ENCODE assay signal across 24 cellular contexts in genomic region chr11:130624946-130625345, GRCh38.
DNase-seq lines count a peak whose midpoint lies in the region; TF ChIP-seq lines count a peak whose summit lies in the region.
"Had no signal": no experiment of that assay in that cellular context is flagged by ENCODE, and none has a peak within 500 bp of the region (broad histone marks: within the 10 kb centered on the region; RNA-seq: fewer than 3 reads in every experiment).

No MANE protein-coding gene starts in this region.

- no peak overlapping the region for H4K91ac ChIP-seq in mesenchymal stem cell (ENCODE audit: low read length)

- H2AFZ ChIP-seq in mesenchymal stem cell (ENCODE audit: low read depth, low read length): no peak overlapping the region
- H2AFZ ChIP-seq: GM23338, PC-9 had no signal

- in situ Hi-C loops in transverse colon (cut with MboI; ENCODE audit: low pct_ligation_motif_present in 1 of 4, low pct_unique_long_range_greater_than_20kb in 1 of 4, low sequenced_read_pairs in 3 of 4): no loop called here

- H3K4ac ChIP-seq in mesenchymal stem cell (ENCODE audit: low read depth in 1 of 2, low read length in 2 of 2): no peak overlapping the region

- no peak overlapping the region for H2AK5ac ChIP-seq in mesenchymal stem cell (ENCODE audit: low read length, severe bottlenecking)

- no peak overlapping the region for H3K14ac ChIP-seq in mesenchymal stem cell (ENCODE audit: low read length in 2 of 2)

- no peaks in the 10 kb centered on the region for H3K27me3 ChIP-seq in mesenchymal stem cell (ENCODE audit: control insufficient read depth in 1 of 2, insufficient read depth in 1 of 2, low read length in 2 of 2)
- H3K27me3 ChIP-seq in transverse colon: no peaks in the 10 kb centered on the region
- H3K27me3 ChIP-seq: BLaER1, SJSA1 had no signal

- peaks cover 35% of the 10 kb centered on the region for H3K27me3 Mint-ChIP-seq in activated CD4-positive, alpha-beta memory T cell treated with anti-CD3 and anti-CD28 coated beads, Interleukin-2, amount 10 ng/mL, durations not matched to agents 7 days and 5 days

- H3K9me3 Mint-ChIP-seq in activated CD4-positive, alpha-beta memory T cell treated with anti-CD3 and anti-CD28 coated beads, Interleukin-2, amount 10 ng/mL, durations not matched to agents 7 days and 5 days: peaks cover 3% of the 10 kb centered on the region
- H3K9me3 Mint-ChIP-seq: CD4-positive, alpha-beta T cell; GM23338 had no signal

- H4K8ac ChIP-seq in mesenchymal stem cell (ENCODE audit: low read length): no peak overlapping the region

- DNase-seq in Daoy (ENCODE audit: low read depth): peak; percentile 63
- peak; percentile 69 for DNase-seq in astrocyte of the hippocampus (ENCODE audit: low read depth, low spot score)
- DNase-seq in mesenchymal stem cell: peak; percentile 44
- no peak for DNase-seq in transverse colon
- DNase-seq in CD1c-positive myeloid dendritic cell (ENCODE audit: extremely low spot score): no peak
- DNase-seq in T-helper 1 cell: no peak
- DNase-seq in activated CD4-positive, alpha-beta memory T cell treated with anti-CD3 and anti-CD28 coated beads, Interleukin-2, amount 10 ng/mL, durations not matched to agents 7 days and 5 days: no peak
- DNase-seq: CD4-positive, alpha-beta T cell; KBM-7; NCI-H1105 treated with DMSO at 0.1 percent for 48 hours; NCI-H146; NCI-H1930; NCI-H2107; NCI-H446 treated with DMSO at 0.1 percent for 48 hours; NCI-H526; NCI-H82; NK-92 treated with Interleukin-12 subunit alpha and Interleukin-12 subunit beta, amount 100 ng/mL, for 24 hours; PC-9; Right ventricle myocardium superior; RPMI8226 had no signal

- no peak overlapping the region for H3K4me3 Mint-ChIP-seq in activated CD4-positive, alpha-beta memory T cell treated with anti-CD3 and anti-CD28 coated beads, Interleukin-2, amount 10 ng/mL, durations not matched to agents 7 days and 5 days
- H3K4me3 Mint-ChIP-seq: CD4-positive, alpha-beta T cell; GM23338 had no signal

- TF ChIP-seq POLR2A in transverse colon (IDR thresholded peaks at IDR 0.05): no peak

- no peak overlapping the region for H3K27ac ChIP-seq in mesenchymal stem cell (ENCODE audit: low read length, poor library complexity, severe bottlenecking)
- H3K27ac ChIP-seq in transverse colon: peak overlapping the region; percentile 51 to 59 (median 56)
- H3K27ac ChIP-seq: BLaER1, PC-9 had no signal

- no peak overlapping the region for H3K27ac Mint-ChIP-seq in activated CD4-positive, alpha-beta memory T cell treated with anti-CD3 and anti-CD28 coated beads, Interleukin-2, amount 10 ng/mL, durations not matched to agents 7 days and 5 days
- H3K27ac Mint-ChIP-seq: CD4-positive, alpha-beta T cell; GM23338 had no signal

- no peaks in the 10 kb centered on the region for H3K36me3 Mint-ChIP-seq in activated CD4-positive, alpha-beta memory T cell treated with anti-CD3 and anti-CD28 coated beads, Interleukin-2, amount 10 ng/mL, durations not matched to agents 7 days and 5 days (ENCODE audit: low read depth)

- no peak overlapping the region for H2BK12ac ChIP-seq in mesenchymal stem cell (ENCODE audit: low read length in 2 of 2)

- H2BK120ac ChIP-seq in mesenchymal stem cell (ENCODE audit: low read depth, low read length): no peak overlapping the region

- H2BK15ac ChIP-seq in mesenchymal stem cell (ENCODE audit: low read depth, poor library complexity, severe bottlenecking): no peak overlapping the region

- no peak overlapping the region for H3K9ac ChIP-seq in mesenchymal stem cell (ENCODE audit: low read length)
- H3K9ac ChIP-seq: BLaER1 had no signal

- H3K9me3 ChIP-seq in mesenchymal stem cell (ENCODE audit: control insufficient read depth, low read length) (no peaks in the 10 kb centered on the region), transverse colon (no peaks in the 10 kb centered on the region)
- H3K9me3 ChIP-seq: BLaER1, HAP-1, SJSA1 had no signal

- TF ChIP-seq EP300 in transverse colon (IDR thresholded peaks at IDR 0.05; ENCODE audit: low read depth): no peak

- intact Hi-C loops in transverse colon (cut with DNase I; ENCODE audit: low total_unique reads): loop anchor here (10.0 kb wide), 1 partner anchor 190 kb away; no protein-coding TSS in a partner anchor

- WGBS in mesenchymal stem cell: 54% methylated on average over 7 of the region's 11 CpGs
- 84 to 96% methylated on average over 10 to 11 of the region's 11 CpGs for WGBS in transverse colon (ENCODE audit: low coverage in 1 of 2), 2 donors

- H3K79me1 ChIP-seq in mesenchymal stem cell (replicated peaks; ENCODE audit: low read length, poor library complexity, severe bottlenecking): no peaks in the 10 kb centered on the region

- no peak overlapping the region for H3K4me2 ChIP-seq in mesenchymal stem cell (ENCODE audit: low read length, poor library complexity, severe bottlenecking)
- H3K4me2 ChIP-seq: BLaER1, GM23338, PC-9 had no signal

- TF ChIP-seq CTCF in transverse colon (IDR thresholded peaks at IDR 0.05): no peak

- H3K4me3 ChIP-seq in mesenchymal stem cell (ENCODE audit: insufficient read depth in 1 of 2, low read depth in 1 of 2, low read length in 2 of 2) (no peak overlapping the region), transverse colon (no peak overlapping the region)
- H3K4me3 ChIP-seq: BLaER1, GM23338, HAP-1, PC-9, SJSA1 had no signal

- no peak overlapping the region for H3K23ac ChIP-seq in mesenchymal stem cell (ENCODE audit: low read length in 2 of 2)

- CTCF ChIA-PET in activated CD4-positive, alpha-beta memory T cell treated with anti-CD3 and anti-CD28 coated beads, Interleukin-2, amount 10 ng/mL, durations not matched to agents 7 days and 5 days (lab: Charles Lee): no interaction called here

- H3K18ac ChIP-seq in mesenchymal stem cell (ENCODE audit: low read depth in 1 of 2, low read length in 2 of 2): no peak overlapping the region

- no peaks in the 10 kb centered on the region for H3K4me1 Mint-ChIP-seq in activated CD4-positive, alpha-beta memory T cell treated with anti-CD3 and anti-CD28 coated beads, Interleukin-2, amount 10 ng/mL, durations not matched to agents 7 days and 5 days
- H3K4me1 Mint-ChIP-seq: GM23338 had no signal

- H2BK5ac ChIP-seq in mesenchymal stem cell (ENCODE audit: low read depth, low read length, poor library complexity, severe bottlenecking): no peak overlapping the region

- H3K36me3 ChIP-seq in mesenchymal stem cell (ENCODE audit: control insufficient read depth in 1 of 2, insufficient read depth in 2 of 2, low read depth in 1 of 2, low read length in 2 of 2): no peaks in the 10 kb centered on the region
- H3K36me3 ChIP-seq in transverse colon: no peaks in the 10 kb centered on the region
- H3K36me3 ChIP-seq: BLaER1, HAP-1, SJSA1 had no signal

- H3K4me1 ChIP-seq in mesenchymal stem cell (ENCODE audit: control insufficient read depth, insufficient read depth, low read depth, low read length): no peaks in the 10 kb centered on the region
- peaks cover 0 to 6% (median 1%) of the 10 kb centered on the region in 4 donors for H3K4me1 ChIP-seq in transverse colon
- H3K4me1 ChIP-seq: BLaER1, HAP-1 had no signal

- POLR2A ChIA-PET in activated CD4-positive, alpha-beta memory T cell treated with anti-CD3 and anti-CD28 coated beads, Interleukin-2, amount 10 ng/mL, durations not matched to agents 7 days and 5 days (lab: Charles Lee): no interaction called here

Comparison
In these comparisons a context has a peak if more than half of its experiments do, and no peak if none do; other contexts are left out.
1. DNase-seq: peak in Daoy (single experiment), astrocyte of the hippocampus (single experiment) and mesenchymal stem cell (single experiment); none in transverse colon (single experiment), CD1c-positive myeloid dendritic cell (single experiment), T-helper 1 cell (0 of 5) and activated CD4-positive, alpha-beta memory T cell treated with anti-CD3 and anti-CD28 coated beads, Interleukin-2, amount 10 ng/mL, durations not matched to agents 7 days and 5 days (single experiment).